In the genomic region with DNA sequence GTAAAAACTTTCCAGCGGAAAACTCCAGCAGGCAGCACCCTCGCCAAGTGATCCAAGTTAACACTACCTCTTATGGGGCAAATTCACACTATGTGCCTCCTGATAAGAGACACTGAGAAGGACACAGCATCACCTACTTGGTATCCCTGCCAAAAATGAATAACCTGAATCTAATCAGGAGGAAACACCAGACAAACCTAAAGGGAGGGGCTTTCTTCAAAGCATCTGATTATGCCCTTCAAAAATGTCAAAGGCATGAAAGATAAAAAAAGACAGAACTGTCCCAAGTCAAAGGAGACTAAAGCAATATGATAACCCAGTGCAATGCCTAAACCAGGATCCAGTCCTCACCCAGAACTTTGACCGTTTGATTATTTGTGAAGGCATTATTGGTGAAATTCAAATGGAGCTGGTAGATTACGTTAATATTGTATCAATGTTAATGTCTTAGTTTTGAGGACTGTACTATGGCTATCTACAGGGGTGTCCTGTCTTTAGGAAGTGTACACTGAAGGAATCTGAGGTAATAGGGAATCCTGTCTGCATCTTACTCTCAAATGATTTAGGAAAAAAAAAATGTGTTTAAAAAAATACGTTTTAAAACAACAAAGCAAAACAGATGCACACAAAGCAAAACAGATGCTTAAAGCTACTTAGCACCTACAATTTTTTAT, we compare ENCODE assay signal across 1 cellular context.
TF ChIP-seq lines count a peak whose summit lies in the region.

No MANE protein-coding gene starts in this region.

TF ChIP-seq in K562, 482 proteins besides CTCF, POLR2A, EP300 and RAD21 (continued from another document and continues in another):
- TF ChIP-seq, protein P1, sequence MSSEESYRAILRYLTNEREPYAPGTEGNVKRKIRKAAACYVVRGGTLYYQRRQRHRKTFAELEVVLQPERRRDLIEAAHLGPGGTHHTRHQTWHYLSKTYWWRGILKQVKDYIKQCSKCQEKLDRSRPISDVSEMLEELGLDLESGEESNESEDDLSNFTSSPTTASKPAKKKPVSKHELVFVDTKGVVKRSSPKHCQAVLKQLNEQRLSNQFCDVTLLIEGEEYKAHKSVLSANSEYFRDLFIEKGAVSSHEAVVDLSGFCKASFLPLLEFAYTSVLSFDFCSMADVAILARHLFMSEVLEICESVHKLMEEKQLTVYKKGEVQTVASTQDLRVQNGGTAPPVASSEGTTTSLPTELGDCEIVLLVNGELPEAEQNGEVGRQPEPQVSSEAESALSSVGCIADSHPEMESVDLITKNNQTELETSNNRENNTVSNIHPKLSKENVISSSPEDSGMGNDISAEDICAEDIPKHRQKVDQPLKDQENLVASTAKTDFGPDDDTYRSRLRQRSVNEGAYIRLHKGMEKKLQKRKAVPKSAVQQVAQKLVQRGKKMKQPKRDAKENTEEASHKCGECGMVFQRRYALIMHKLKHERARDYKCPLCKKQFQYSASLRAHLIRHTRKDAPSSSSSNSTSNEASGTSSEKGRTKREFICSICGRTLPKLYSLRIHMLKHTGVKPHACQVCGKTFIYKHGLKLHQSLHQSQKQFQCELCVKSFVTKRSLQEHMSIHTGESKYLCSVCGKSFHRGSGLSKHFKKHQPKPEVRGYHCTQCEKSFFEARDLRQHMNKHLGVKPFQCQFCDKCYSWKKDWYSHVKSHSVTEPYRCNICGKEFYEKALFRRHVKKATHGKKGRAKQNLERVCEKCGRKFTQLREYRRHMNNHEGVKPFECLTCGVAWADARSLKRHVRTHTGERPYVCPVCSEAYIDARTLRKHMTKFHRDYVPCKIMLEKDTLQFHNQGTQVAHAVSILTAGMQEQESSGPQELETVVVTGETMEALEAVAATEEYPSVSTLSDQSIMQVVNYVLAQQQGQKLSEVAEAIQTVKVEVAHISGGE (CRISPR knock-in tag; IDR thresholded peaks at IDR 0.05), result peak in 1 of 3 experiments; percentile 58; a peak in 2 of 6 replicates
- TF ChIP-seq, protein P2, sequence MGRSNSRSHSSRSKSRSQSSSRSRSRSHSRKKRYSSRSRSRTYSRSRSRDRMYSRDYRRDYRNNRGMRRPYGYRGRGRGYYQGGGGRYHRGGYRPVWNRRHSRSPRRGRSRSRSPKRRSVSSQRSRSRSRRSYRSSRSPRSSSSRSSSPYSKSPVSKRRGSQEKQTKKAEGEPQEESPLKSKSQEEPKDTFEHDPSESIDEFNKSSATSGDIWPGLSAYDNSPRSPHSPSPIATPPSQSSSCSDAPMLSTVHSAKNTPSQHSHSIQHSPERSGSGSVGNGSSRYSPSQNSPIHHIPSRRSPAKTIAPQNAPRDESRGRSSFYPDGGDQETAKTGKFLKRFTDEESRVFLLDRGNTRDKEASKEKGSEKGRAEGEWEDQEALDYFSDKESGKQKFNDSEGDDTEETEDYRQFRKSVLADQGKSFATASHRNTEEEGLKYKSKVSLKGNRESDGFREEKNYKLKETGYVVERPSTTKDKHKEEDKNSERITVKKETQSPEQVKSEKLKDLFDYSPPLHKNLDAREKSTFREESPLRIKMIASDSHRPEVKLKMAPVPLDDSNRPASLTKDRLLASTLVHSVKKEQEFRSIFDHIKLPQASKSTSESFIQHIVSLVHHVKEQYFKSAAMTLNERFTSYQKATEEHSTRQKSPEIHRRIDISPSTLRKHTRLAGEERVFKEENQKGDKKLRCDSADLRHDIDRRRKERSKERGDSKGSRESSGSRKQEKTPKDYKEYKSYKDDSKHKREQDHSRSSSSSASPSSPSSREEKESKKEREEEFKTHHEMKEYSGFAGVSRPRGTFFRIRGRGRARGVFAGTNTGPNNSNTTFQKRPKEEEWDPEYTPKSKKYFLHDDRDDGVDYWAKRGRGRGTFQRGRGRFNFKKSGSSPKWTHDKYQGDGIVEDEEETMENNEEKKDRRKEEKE (IDR thresholded peaks at IDR 0.05; ENCODE audit: borderline replicate concordance in 1 of 2, control insufficient read depth in 1 of 2, low read depth in 2 of 2, low read length in 1 of 2), result 0 out of 4 replicates have a peak, but pooled peaks of 1 of the 2 experiments have one; percentile 34
- TF ChIP-seq STAT5A (IDR thresholded peaks at IDR 0.05; ENCODE audit: borderline replicate concordance, low read length) (peak; percentile 84), ESRRA (IDR thresholded peaks at IDR 0.05; ENCODE audit: borderline replicate concordance, low read depth) (peak; percentile 90), HDAC1 (IDR thresholded peaks at IDR 0.05) (peak in 1 of 2 experiments; percentile 68; a peak in 2 of 4 replicates), NR2C1 (IDR thresholded peaks at IDR 0.05) (no peak), NR2C1 (tag; IDR thresholded peaks at IDR 0.05) (0 out of 2 replicates have a peak, but pooled peaks have one; percentile 23), ZBTB2 (IDR thresholded peaks at IDR 0.05) (peak; percentile 81; the same call in 1 of the 2 replicates), MEIS2 (IDR thresholded peaks at IDR 0.05; ENCODE audit: partially characterized antibody) (peak; percentile 88), TEAD1 (CRISPR knock-in tag; IDR thresholded peaks at IDR 0.05) (peak in 1 of 2 experiments; percentile 51; a peak in 1 of 4 replicates), MYNN (IDR thresholded peaks at IDR 0.05) (peak; percentile 74), MYNN (CRISPR knock-in tag; IDR thresholded peaks at IDR 0.05) (no peak), NCOR1 (IDR thresholded peaks at IDR 0.05) (peak; percentile 94), ZNF57 (CRISPR knock-in tag; IDR thresholded peaks at IDR 0.05) (no peak), MTA2 (IDR thresholded peaks at IDR 0.05; ENCODE audit: low read depth) (peak; percentile 84), BRD9 (IDR thresholded peaks at IDR 0.05; ENCODE audit: low read depth, partially characterized antibody) (no peak), POLR2AphosphoS5 (IDR thresholded peaks at IDR 0.05; ENCODE audit: control insufficient read depth, insufficient read depth, low read depth, low read length) (peak; percentile 95), BACH1 (tag; IDR thresholded peaks at IDR 0.05) (no peak), HDAC3 (IDR thresholded peaks at IDR 0.05; ENCODE audit: borderline replicate concordance, partially characterized antibody) (peak; percentile 53), SMAD4 (CRISPR knock-in tag; conservative IDR thresholded peaks at IDR 0.05) (peak; percentile 64), PML (IDR thresholded peaks at IDR 0.05; ENCODE audit: low read length) (peak; percentile 90), CBFA2T3 (IDR thresholded peaks at IDR 0.05) (peak; percentile 98), KAT8 (IDR thresholded peaks at IDR 0.05; ENCODE audit: low read depth) (no peak), TAF1 (IDR thresholded peaks at IDR 0.05; ENCODE audit: control insufficient read depth, extremely low read depth, insufficient read depth, low read length, severe bottlenecking) (no peak), CTBP1 (IDR thresholded peaks at IDR 0.05; ENCODE audit: borderline replicate concordance) (peak; percentile 98), DPF2 (IDR thresholded peaks at IDR 0.05) (peak; percentile 97), HBP1 (CRISPR knock-in tag; IDR thresholded peaks at IDR 0.05) (no peak), TCF3 (CRISPR knock-in tag; IDR thresholded peaks at IDR 0.05) (peak; percentile 91), TAF15 (IDR thresholded peaks at IDR 0.05; ENCODE audit: low read depth, low read length) (no peak), TRIM24 (IDR thresholded peaks at IDR 0.05) (peak; percentile 81 to 91; a peak in 3 of 4 replicates), PKNOX1 (IDR thresholded peaks at IDR 0.05) (peak; percentile 68), ZEB2 (IDR thresholded peaks at IDR 0.05) (peak; percentile 96), TRIM25 (IDR thresholded peaks at IDR 0.05; ENCODE audit: borderline replicate concordance) (no peak), NR4A1 (CRISPR knock-in tag; IDR thresholded peaks at IDR 0.05) (no peak), NR4A1 (tag; IDR thresholded peaks at IDR 0.05) (0 out of 2 replicates have a peak, but pooled peaks have one; percentile 39), MXI1 (IDR thresholded peaks at IDR 0.05; ENCODE audit: low read depth, low read length) (0 out of 2 replicates have a peak, but pooled peaks have one; percentile 11), CC2D1A (IDR thresholded peaks at IDR 0.05) (peak; percentile 88; the same call in 1 of the 2 replicates), ZNF592 (IDR thresholded peaks at IDR 0.05) (peak; percentile 70), PRPF4 (IDR thresholded peaks at IDR 0.05; ENCODE audit: insufficient read depth, low read depth, low read length, poor library complexity, severe bottlenecking) (no peak), ATF1 (CRISPR knock-in tag; IDR thresholded peaks at IDR 0.05) (no peak), ATF1 (tag; IDR thresholded peaks at IDR 0.05) (peak; percentile 31; the same call in 1 of the 2 replicates), TBP (optimal IDR thresholded peaks at IDR 0.05; ENCODE audit: low read depth, low read length) (no peak), LCOR (CRISPR knock-in tag; IDR thresholded peaks at IDR 0.05) (peak; percentile 84; the same call in 1 of the 2 replicates), SNIP1 (IDR thresholded peaks at IDR 0.05; ENCODE audit: low read depth) (no peak)
- TF ChIP-seq, protein P3, sequence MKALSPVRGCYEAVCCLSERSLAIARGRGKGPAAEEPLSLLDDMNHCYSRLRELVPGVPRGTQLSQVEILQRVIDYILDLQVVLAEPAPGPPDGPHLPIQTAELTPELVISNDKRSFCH (CRISPR knock-in tag; IDR thresholded peaks at IDR 0.05), result no peak
- TF ChIP-seq, protein P3 (tag; IDR thresholded peaks at IDR 0.05), result peak; percentile 65
